ENCODE assay signal across 26 cellular contexts in genomic region chr3:58591496-58592133, GRCh38. TPM values are rescaled to one million over a fixed set of nuclear protein-coding genes. Genes with fewer than 3 reads are reported as not detected.
DNase-seq lines count a peak whose midpoint lies in the region; ATAC-seq and TF ChIP-seq lines count a peak whose summit lies in the region.
"Had no signal": no experiment of that assay in that cellular context is flagged by ENCODE, and none has a peak within 500 bp of the region (broad histone marks: within the 10 kb centered on the region; RNA-seq: fewer than 3 reads in every experiment).

No MANE protein-coding gene starts in this region.

- H3K36me3 ChIP-seq in RWPE2 (ENCODE audit: low read depth): no peaks in the 10 kb centered on the region
- no peaks in the 10 kb centered on the region for H3K36me3 ChIP-seq in osteoblast (ENCODE audit: insufficient read depth, low read length)
- H3K36me3 ChIP-seq in adrenal gland (replicated peaks in 1 of 2): no peaks in the 10 kb centered on the region
- H3K36me3 ChIP-seq: SJSA1 had no signal

- H3K4me2 ChIP-seq in osteoblast (ENCODE audit: insufficient read depth, low read length): no peak overlapping the region

- H3K9me3 Mint-ChIP-seq in activated T-cell treated with anti-CD3 and anti-CD28 coated beads, Interleukin-2, amount 50 U/mL, for 72 hours: no peaks in the 10 kb centered on the region
- H3K9me3 Mint-ChIP-seq in activated T-cell treated with anti-CD3 and anti-CD28 coated beads, Interleukin-2, amount 50 U/mL, for 24 hours: no peaks in the 10 kb centered on the region
- H3K9me3 Mint-ChIP-seq in stimulated activated naive CD8-positive, alpha-beta T cell treated with anti-CD3 and anti-CD28 coated beads, Interleukin-15, amount 100 ng/mL, for 72 hours: no peaks in the 10 kb centered on the region

- H3K27ac ChIP-seq in RWPE2 (ENCODE audit: poor library complexity, severe bottlenecking): no peak overlapping the region
- no peak overlapping the region for H3K27ac ChIP-seq in osteoblast (ENCODE audit: low read depth, low read length)
- H3K27ac ChIP-seq in adrenal gland: no peak overlapping the region
- H3K27ac ChIP-seq: HL-60, SJSA1 had no signal

- H3K27me3 Mint-ChIP-seq in activated T-cell treated with anti-CD3 and anti-CD28 coated beads, Interleukin-2, amount 50 U/mL, for 72 hours (ENCODE audit: low read depth): peaks cover 39% of the 10 kb centered on the region
- peaks cover 27% of the 10 kb centered on the region for H3K27me3 Mint-ChIP-seq in activated T-cell treated with anti-CD3 and anti-CD28 coated beads, Interleukin-2, amount 50 U/mL, for 24 hours
- peaks cover 35% of the 10 kb centered on the region for H3K27me3 Mint-ChIP-seq in stimulated activated naive CD8-positive, alpha-beta T cell treated with anti-CD3 and anti-CD28 coated beads, Interleukin-15, amount 100 ng/mL, for 72 hours

- H3K4me3 Mint-ChIP-seq in activated T-cell treated with anti-CD3 and anti-CD28 coated beads, Interleukin-2, amount 50 U/mL, for 72 hours: no peak overlapping the region
- no peak overlapping the region for H3K4me3 Mint-ChIP-seq in activated T-cell treated with anti-CD3 and anti-CD28 coated beads, Interleukin-2, amount 50 U/mL, for 24 hours
- H3K4me3 Mint-ChIP-seq in stimulated activated naive CD8-positive, alpha-beta T cell treated with anti-CD3 and anti-CD28 coated beads, Interleukin-15, amount 100 ng/mL, for 72 hours: no peak overlapping the region

- DNase-seq in activated T-cell treated with anti-CD3 and anti-CD28 coated beads, Interleukin-2, amount 50 U/mL, for 72 hours: no peak
- no peak for DNase-seq in activated T-cell treated with anti-CD3 and anti-CD28 coated beads, Interleukin-2, amount 50 U/mL, for 24 hours
- no peak for DNase-seq in RWPE2 (ENCODE audit: low spot score)
- peak; percentile 33 for DNase-seq in fibroblast of mammary gland (ENCODE audit: low read depth)
- no peak for DNase-seq in stimulated activated naive CD8-positive, alpha-beta T cell treated with anti-CD3 and anti-CD28 coated beads, Interleukin-15, amount 100 ng/mL, for 72 hours
- no peak for DNase-seq in osteoblast (ENCODE audit: insufficient read length, low spot score, missing footprints)
- DNase-seq in SIG-M5 treated with dmso at 0.1 percent for 504 hours (lab: John Stamatoyannopoulos, UW; ENCODE audit: unreplicated experiment): no peak
- no peak for DNase-seq in adrenal gland
- DNase-seq: AML-193; C1 segment of cervical spinal cord; CD8-positive, alpha-beta memory T cell; DMS53; GF-D8; H7; KBM-7; MM.1S; NCI-H1092 treated with DMSO at 0.1 percent for 48 hours; NCI-H1436 treated with DMSO at 0.1 percent for 48 hours; NCI-H1930; NCI-H2227 treated with DMSO at 0.1 percent for 48 hours; NCI-H510A treated with DMSO at 0.1 percent for 48 hours; NCI-H748 treated with DMSO at 0.1 percent for 48 hours had no signal

- H3K36me3 Mint-ChIP-seq in activated T-cell treated with anti-CD3 and anti-CD28 coated beads, Interleukin-2, amount 50 U/mL, for 72 hours (ENCODE audit: insufficient read depth in 2 of 2): no peaks in the 10 kb centered on the region
- H3K36me3 Mint-ChIP-seq in activated T-cell treated with anti-CD3 and anti-CD28 coated beads, Interleukin-2, amount 50 U/mL, for 24 hours (ENCODE audit: low read depth): no peaks in the 10 kb centered on the region
- H3K36me3 Mint-ChIP-seq: CD8-positive, alpha-beta memory T cell had no signal

- H2AFZ ChIP-seq in osteoblast (ENCODE audit: low read length): no peak overlapping the region

- H3K27me3 ChIP-seq in RWPE2 (ENCODE audit: insufficient read depth, poor library complexity, severe bottlenecking) (peaks cover 14% of the 10 kb centered on the region), osteoblast (ENCODE audit: insufficient read depth, low read length) (peaks cover 25% of the 10 kb centered on the region), adrenal gland (peaks cover 4% of the 10 kb centered on the region)
- H3K27me3 ChIP-seq: SJSA1 had no signal

- H4K20me1 ChIP-seq in osteoblast (ENCODE audit: insufficient read depth, low read length): no peaks in the 10 kb centered on the region

- H3K4me1 Mint-ChIP-seq in activated T-cell treated with anti-CD3 and anti-CD28 coated beads, Interleukin-2, amount 50 U/mL, for 72 hours (ENCODE audit: low read depth): peaks cover 7% of the 10 kb centered on the region
- H3K4me1 Mint-ChIP-seq in activated T-cell treated with anti-CD3 and anti-CD28 coated beads, Interleukin-2, amount 50 U/mL, for 24 hours (ENCODE audit: low read depth): no peaks in the 10 kb centered on the region
- H3K4me1 Mint-ChIP-seq in stimulated activated naive CD8-positive, alpha-beta T cell treated with anti-CD3 and anti-CD28 coated beads, Interleukin-15, amount 100 ng/mL, for 72 hours: peaks cover 6% of the 10 kb centered on the region
- H3K4me1 Mint-ChIP-seq: CD8-positive, alpha-beta memory T cell had no signal

- H3K4me1 ChIP-seq in RWPE2 (ENCODE audit: insufficient read depth, poor library complexity, severe bottlenecking): no peaks in the 10 kb centered on the region
- no peaks in the 10 kb centered on the region for H3K4me1 ChIP-seq in osteoblast (ENCODE audit: insufficient read depth, low read length)
- peaks cover 0 to 3% of the 10 kb centered on the region in 2 donors for H3K4me1 ChIP-seq in adrenal gland (replicated peaks in 1 of 2)
- H3K4me1 ChIP-seq: SJSA1 had no signal

- TF ChIP-seq CTCF in RWPE2 (IDR thresholded peaks at IDR 0.05; ENCODE audit: poor library complexity, severe bottlenecking): no peak
- TF ChIP-seq CTCF in fibroblast of mammary gland (conservative IDR thresholded peaks at IDR 0.05; ENCODE audit: control insufficient read depth, insufficient read depth, low read depth, low read length): no peak
- TF ChIP-seq CTCF in osteoblast (IDR thresholded peaks at IDR 0.05; ENCODE audit: extremely low read depth, low read depth, low read length): no peak
- TF ChIP-seq CTCF in adrenal gland (IDR thresholded peaks at IDR 0.05): no peak

- no peak overlapping the region for H3K27ac Mint-ChIP-seq in activated T-cell treated with anti-CD3 and anti-CD28 coated beads, Interleukin-2, amount 50 U/mL, for 72 hours
- H3K27ac Mint-ChIP-seq in activated T-cell treated with anti-CD3 and anti-CD28 coated beads, Interleukin-2, amount 50 U/mL, for 24 hours: no peak overlapping the region
- no peak overlapping the region for H3K27ac Mint-ChIP-seq in stimulated activated naive CD8-positive, alpha-beta T cell treated with anti-CD3 and anti-CD28 coated beads, Interleukin-15, amount 100 ng/mL, for 72 hours
- H3K27ac Mint-ChIP-seq: CD8-positive, alpha-beta memory T cell had no signal

- ATAC-seq in activated T-cell treated with anti-CD3 and anti-CD28 coated beads, Interleukin-2, amount 50 U/mL, for 72 hours (replicated peaks in 1 of 2): peak; percentile 25 to 47
- ATAC-seq in RWPE2 (ENCODE audit: low read depth): peak; percentile 35; the same call in 1 of the 3 replicates
- peak; percentile 74 for ATAC-seq in stimulated activated naive CD8-positive, alpha-beta T cell treated with anti-CD3 and anti-CD28 coated beads, Interleukin-15, amount 100 ng/mL, for 72 hours

- H3K79me2 ChIP-seq in osteoblast (ENCODE audit: insufficient read depth, low read length): no peaks in the 10 kb centered on the region

- H3K4me3 ChIP-seq in RWPE2 (ENCODE audit: severe bottlenecking) (no peak overlapping the region), fibroblast of mammary gland (ENCODE audit: control insufficient read depth, low read depth, low read length) (no peak overlapping the region), osteoblast (ENCODE audit: insufficient read depth, low read length) (no peak overlapping the region), adrenal gland (no peak overlapping the region)
- H3K4me3 ChIP-seq: SJSA1 had no signal

- WGBS in adrenal gland, 4 donors: 65 to 78% (median 69%) methylated on average over 5 of the region's 5 CpGs

- no peak for TF ChIP-seq POLR2A in adrenal gland (IDR thresholded peaks at IDR 0.05)

- intact Hi-C loops in adrenal gland (cut with DNase I): no loop called here

- no peaks in the 10 kb centered on the region for H3K9me3 ChIP-seq in RWPE2 (ENCODE audit: severe bottlenecking)
- H3K9me3 ChIP-seq in osteoblast (ENCODE audit: low read depth, low read length): no peaks in the 10 kb centered on the region
- H3K9me3 ChIP-seq in adrenal gland (replicated peaks in 1 of 3): no peaks in the 10 kb centered on the region
- H3K9me3 ChIP-seq: SJSA1 had no signal

RNA-seq across cellular contexts. Expression of gene FAM107A, which starts 14.4 kb away (rescaled TPM):
- not detected for total RNA-seq in activated T-cell treated with anti-CD3 and anti-CD28 coated beads, Interleukin-2, amount 50 U/mL, for 72 hours
- not detected in 2 replicates for total RNA-seq in osteoblast
- total RNA-seq in adrenal gland: 10 to 100 TPM in 1 of 8 donors, 1 to 10 TPM in 7; 3.0 to 11.6 (median 5.8) TPM
- 10 to 100 TPM in 1 of 3 donors, 1 to 10 TPM in 2; 4.9 to 12.5 (median 6.8) TPM for polyA plus RNA-seq in adrenal gland
- total RNA-seq: A172; CD8-positive, alpha-beta memory T cell; SJSA1 had no signal
- polyA plus RNA-seq: CD8-positive, alpha-beta memory T cell had no signal

RNA-seq across cellular contexts. Expression of gene ACOX2, which starts 54.6 kb away (rescaled TPM):
- not detected for total RNA-seq in activated T-cell treated with anti-CD3 and anti-CD28 coated beads, Interleukin-2, amount 50 U/mL, for 72 hours
- total RNA-seq in osteoblast: 28.6 and 29.8 TPM in 2 replicates
- 10 to 100 TPM; 11.3 to 52.4 (median 32.8) TPM for total RNA-seq in adrenal gland
- polyA plus RNA-seq in adrenal gland: 10 to 100 TPM; 24.0 to 65.5 (median 56.4) TPM
- total RNA-seq: CD8-positive, alpha-beta memory T cell; HT-29 had no signal
- polyA plus RNA-seq: CD8-positive, alpha-beta memory T cell had no signal

Comparison
In these comparisons a context has a peak if more than half of its experiments do, and no peak if none do; other contexts are left out.
1. RNA of gene ACOX2, which starts 54.6 kb away (total RNA-seq): 11.3 to 52.4 TPM in adrenal gland and 28.6 to 29.8 TPM in osteoblast; not detected in activated T-cell treated with anti-CD3 and anti-CD28 coated beads, Interleukin-2, amount 50 U/mL, for 72 hours; every median in the first group is over 10 times any median in the second.
2. Peak in every context shown above with its lines, with median percentiles within 50 percentile points of each other: ATAC-seq.